Comparison of ENCODE assay signal across 17 cellular contexts in the genomic region with DNA sequence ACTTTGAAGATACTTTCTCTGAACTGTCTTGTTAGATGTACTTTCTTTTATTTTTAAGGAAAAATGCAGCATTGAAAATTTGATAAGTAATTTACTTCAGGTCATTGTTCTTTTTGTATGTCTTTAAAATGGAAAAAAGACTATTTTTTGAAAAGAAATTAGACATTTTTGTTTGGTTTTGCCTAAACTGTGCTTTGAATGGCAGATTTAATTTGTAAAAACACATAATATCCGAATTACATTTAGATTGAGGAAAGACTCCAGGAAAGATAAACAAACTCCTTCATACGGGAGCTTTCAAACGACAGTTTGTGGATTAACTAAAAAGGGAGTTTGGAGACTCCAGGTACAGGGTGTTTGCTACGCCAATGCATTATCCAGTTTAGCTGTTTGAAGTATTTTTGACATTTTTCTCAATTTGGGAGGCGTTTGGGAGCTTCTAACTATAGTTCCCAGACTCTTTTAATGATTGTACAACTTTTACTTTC. TPM values are rescaled to one million over a fixed set of nuclear protein-coding genes. Genes with fewer than 3 reads are reported as not detected.
DNase-seq lines count a peak whose midpoint lies in the region; ATAC-seq and TF ChIP-seq lines count a peak whose summit lies in the region.
"Had no signal": no experiment of that assay in that cellular context is flagged by ENCODE, and none has a peak within 500 bp of the region (broad histone marks: within the 10 kb centered on the region; RNA-seq: fewer than 3 reads in every experiment).

No MANE protein-coding gene starts in this region.

- no peak overlapping the region for H3K27ac ChIP-seq in GM23248
- peak overlapping the region; percentile 59 for H3K27ac ChIP-seq in brain microvascular endothelial cell
- peak overlapping the region; percentile 56 for H3K27ac ChIP-seq in muscle layer of duodenum (ENCODE audit: low read length)
- peak overlapping the region; percentile 26 for H3K27ac ChIP-seq in subcutaneous abdominal adipose tissue (ENCODE audit: low read depth, low read length)
- no peak overlapping the region for H3K27ac ChIP-seq in CD4-positive, alpha-beta T cell (ENCODE audit: low read depth, low read length)
- no peak overlapping the region for H3K27ac ChIP-seq in colonic mucosa

- H3K4me3 ChIP-seq in GM23248 (peak overlapping the region; percentile 17; the same call in 1 of the 2 replicates), brain microvascular endothelial cell (ENCODE audit: low read depth, low read length) (no peak overlapping the region), muscle layer of duodenum (ENCODE audit: low read depth in 1 of 2, low read length in 2 of 2) (no peak overlapping the region), subcutaneous abdominal adipose tissue (ENCODE audit: low read depth in 1 of 5, low read length in 5 of 5) (peak overlapping the region in 1 of 5 donors; percentile 5), lower leg skin (ENCODE audit: low read depth, poor library complexity, severe bottlenecking) (no peak overlapping the region), colonic mucosa (no peak overlapping the region)

- H3K4me1 Mint-ChIP-seq in CD4-positive, alpha-beta T cell (ENCODE audit: low read depth) = no peaks in the 10 kb centered on the region
- H3K4me1 Mint-ChIP-seq: activated naive CD4-positive, alpha-beta T cell treated with anti-CD3 and anti-CD28 coated beads, Interleukin-2, amount 50 U/mL, for 24 hours; B cell; stimulated activated memory B cell treated with anti-CD40 and anti-IgM and Interleukin-4, amounts not matched to agents 10 μg/mL and 1 μg/mL and 100 μg/mL, for 72 hours had no signal

- CTCF ChIA-PET in CD4-positive, alpha-beta T cell (lab: Charles Lee) = interaction anchor here (1.7 kb wide), 1 partner anchor 15 kb away, joined by 4 read pairs; no protein-coding TSS in a partner anchor

- H3K36me3 ChIP-seq in GM23248 (ENCODE audit: low read depth) (no peaks in the 10 kb centered on the region), brain microvascular endothelial cell (replicated peaks) (no peaks in the 10 kb centered on the region), muscle layer of duodenum (ENCODE audit: control insufficient read depth in 1 of 2, insufficient read depth in 2 of 2, low read length in 2 of 2) (no peaks in the 10 kb centered on the region), subcutaneous abdominal adipose tissue (ENCODE audit: control insufficient read depth in 5 of 5, insufficient read depth in 5 of 5, low read length in 5 of 5) (peaks cover 0 to 3% (median 0%) of the 10 kb centered on the region in 5 donors), colonic mucosa (no peaks in the 10 kb centered on the region)

- DNase-seq in GM23248 (no peak), brain microvascular endothelial cell (no peak), AG08395 (ENCODE audit: low spot score) (no peak), lower leg skin (ENCODE audit: low spot score in 2 of 2) (no peak), colonic mucosa (no peak)
- no peak for DNase-seq in CD4-positive, alpha-beta T cell
- DNase-seq: activated T-cell treated with anti-CD3 and anti-CD28 coated beads, Interleukin-2, amount 50 U/mL, for 1 hour; DMS153; effector memory CD8-positive, alpha-beta T cell; NCI-H1694 treated with DMSO at 0.1 percent for 48 hours; NCI-H446; SIG-M5 had no signal

- WGBS in GM23248 (ENCODE audit: low coverage in 1 of 2, low lambda C conversion rate in 2 of 2, missing lambda C conversion rate in 2 of 2), 2 experiments = 70 to 72% methylated on average over 5 of the region's 5 CpGs
- 30 to 50% methylated on average over 5 of the region's 5 CpGs for WGBS in lower leg skin, 2 donors

- H3K9me3 ChIP-seq in GM23248 (ENCODE audit: low read depth) = no peaks in the 10 kb centered on the region
- H3K9me3 ChIP-seq in muscle layer of duodenum (ENCODE audit: control insufficient read depth in 1 of 2, low read length in 2 of 2) = no peaks in the 10 kb centered on the region
- H3K9me3 ChIP-seq in subcutaneous abdominal adipose tissue (ENCODE audit: control insufficient read depth in 5 of 5, low read length in 5 of 5) = peaks cover 0 to 2% (median 0%) of the 10 kb centered on the region in 5 donors
- H3K9me3 ChIP-seq in CD4-positive, alpha-beta T cell (ENCODE audit: control insufficient read depth, low read length) = no peaks in the 10 kb centered on the region
- no peaks in the 10 kb centered on the region for H3K9me3 ChIP-seq in colonic mucosa

- H3K4me1 ChIP-seq in GM23248 (ENCODE audit: insufficient read depth) = peaks cover 34% of the 10 kb centered on the region
- H3K4me1 ChIP-seq in muscle layer of duodenum (ENCODE audit: control insufficient read depth in 1 of 2, insufficient read depth in 2 of 2, low read length in 2 of 2) = peaks cover 4 to 21% of the 10 kb centered on the region in 2 donors
- peaks cover 0 to 41% (median 38%) of the 10 kb centered on the region in 5 donors for H3K4me1 ChIP-seq in subcutaneous abdominal adipose tissue (ENCODE audit: control insufficient read depth in 5 of 5, insufficient read depth in 5 of 5, low read length in 5 of 5)
- peaks cover 8% of the 10 kb centered on the region for H3K4me1 ChIP-seq in colonic mucosa

- H3F3A ChIP-seq in GM23248 (ENCODE audit: insufficient read depth) = peaks cover 16% of the 10 kb centered on the region

- peak overlapping the region; percentile 63 for H2AFZ ChIP-seq in GM23248

- peak overlapping the region; percentile 56 for H3K4me2 ChIP-seq in GM23248 (ENCODE audit: unreplicated experiment)

- POLR2A ChIA-PET in CD4-positive, alpha-beta T cell (lab: Charles Lee) = no interaction called here

- no peak for ATAC-seq in CD4-positive, alpha-beta T cell (ENCODE audit: poor library complexity)
- ATAC-seq: effector memory CD8-positive, alpha-beta T cell; stimulated activated memory B cell treated with anti-CD40 and anti-IgM and Interleukin-4, amounts not matched to agents 10 μg/mL and 1 μg/mL and 100 μg/mL, for 72 hours had no signal

- intact Hi-C loops in CD4-positive, alpha-beta T cell (cut with DNase I, micrococcal nuclease) = no loop called here
- intact Hi-C loops in lower leg skin (cut with DNase I; ENCODE audit: low total_unique reads) (no loop called here), colonic mucosa (cut with DNase I) (no loop called here)

- no peaks in the 10 kb centered on the region for H4K20me1 ChIP-seq in GM23248 (ENCODE audit: insufficient read depth)

- no peaks in the 10 kb centered on the region for H3K9me3 Mint-ChIP-seq in CD4-positive, alpha-beta T cell
- H3K9me3 Mint-ChIP-seq: activated naive CD4-positive, alpha-beta T cell treated with anti-CD3 and anti-CD28 coated beads, Interleukin-2, amount 50 U/mL, for 24 hours; effector memory CD8-positive, alpha-beta T cell had no signal

- no peak overlapping the region for H3K27ac Mint-ChIP-seq in CD4-positive, alpha-beta T cell
- H3K27ac Mint-ChIP-seq: B cell; effector memory CD8-positive, alpha-beta T cell; stimulated activated memory B cell treated with anti-CD40 and anti-IgM and Interleukin-4, amounts not matched to agents 10 μg/mL and 1 μg/mL and 100 μg/mL, for 72 hours had no signal

- in situ Hi-C loops in GM23248 (cut with MboI) (no loop called here), brain microvascular endothelial cell (cut with HindIII; ENCODE audit: low pct_ligation_motif_present, low sequenced_read_pairs) (no loop called here)

- no peaks in the 10 kb centered on the region for H3K9me2 ChIP-seq in GM23248 (ENCODE audit: insufficient read depth)

- H3K4me3 Mint-ChIP-seq in CD4-positive, alpha-beta T cell = no peak overlapping the region
- H3K4me3 Mint-ChIP-seq: activated naive CD4-positive, alpha-beta T cell treated with anti-CD3 and anti-CD28 coated beads, Interleukin-2, amount 50 U/mL, for 24 hours; B cell; effector memory CD8-positive, alpha-beta T cell; stimulated activated memory B cell treated with anti-CD40 and anti-IgM and Interleukin-4, amounts not matched to agents 10 μg/mL and 1 μg/mL and 100 μg/mL, for 72 hours had no signal

- peaks cover 28% of the 10 kb centered on the region for H3K27me3 Mint-ChIP-seq in CD4-positive, alpha-beta T cell

- no peak for TF ChIP-seq CTCF in brain microvascular endothelial cell (IDR thresholded peaks at IDR 0.05; ENCODE audit: low read depth, low read length, missing control alignments)
- TF ChIP-seq CTCF in CD4-positive, alpha-beta T cell (IDR thresholded peaks at IDR 0.05) = no peak
- TF ChIP-seq CTCF in lower leg skin (IDR thresholded peaks at IDR 0.05) = no peak
- TF ChIP-seq CTCF in colonic mucosa (IDR thresholded peaks at IDR 0.05) = no peak

- no peaks in the 10 kb centered on the region for H3K27me3 ChIP-seq in GM23248 (replicated peaks; ENCODE audit: insufficient read depth)
- H3K27me3 ChIP-seq in brain microvascular endothelial cell (replicated peaks) = no peaks in the 10 kb centered on the region
- no peaks in the 10 kb centered on the region for H3K27me3 ChIP-seq in muscle layer of duodenum (ENCODE audit: low read depth, low read length)
- H3K27me3 ChIP-seq in subcutaneous abdominal adipose tissue (ENCODE audit: control insufficient read depth in 5 of 5, insufficient read depth in 4 of 5, low read length in 5 of 5) = no peaks in the 10 kb centered on the region
- no peaks in the 10 kb centered on the region for H3K27me3 ChIP-seq in CD4-positive, alpha-beta T cell (ENCODE audit: control insufficient read depth, insufficient read depth, low read length)
- no peaks in the 10 kb centered on the region for H3K27me3 ChIP-seq in colonic mucosa

- H3K79me2 ChIP-seq in GM23248 (ENCODE audit: insufficient read depth) = no peaks in the 10 kb centered on the region

- H3K36me3 Mint-ChIP-seq in CD4-positive, alpha-beta T cell (ENCODE audit: low read depth) = no peaks in the 10 kb centered on the region
- H3K36me3 Mint-ChIP-seq: activated naive CD4-positive, alpha-beta T cell treated with anti-CD3 and anti-CD28 coated beads, Interleukin-2, amount 50 U/mL, for 24 hours; stimulated activated memory B cell treated with anti-CD40 and anti-IgM and Interleukin-4, amounts not matched to agents 10 μg/mL and 1 μg/mL and 100 μg/mL, for 72 hours had no signal

- H3K9ac ChIP-seq in GM23248 (no peak overlapping the region), subcutaneous abdominal adipose tissue (ENCODE audit: low read length in 5 of 5) (no peak overlapping the region), colonic mucosa (ENCODE audit: low read depth in 2 of 2, low read length in 2 of 2) (no peak overlapping the region)

- no peak for TF ChIP-seq POLR2A in lower leg skin (IDR thresholded peaks at IDR 0.05)

RNA-seq across cellular contexts. Expression of gene CPED1, which starts 36.1 kb away (rescaled TPM):
- 20.2 and 23.0 TPM in 2 replicates for total RNA-seq in GM23248 (2014; rRNA removed; shearing (Covaris generic))
- polyA plus RNA-seq in GM23248 (2016; fragmentation: Nextera tagmentation; extraction: Ambion mirVana) = 12.4 and 13.5 TPM in 2 replicates
- total RNA-seq in CD4-positive, alpha-beta T cell = under 1 TPM; 0.08 to 0.19 TPM
- 1 to 10 TPM; 1.9 to 4.4 (median 3.7) TPM for total RNA-seq in lower leg skin
- 10 to 100 TPM in 1 of 2 donors, 1 to 10 TPM in 1; 4.0 to 15.9 TPM for total RNA-seq in colonic mucosa

Comparison
In these comparisons a context has a peak if more than half of its experiments do, and no peak if none do; other contexts are left out.
1. H3K27ac ChIP-seq: peak in brain microvascular endothelial cell (single experiment), muscle layer of duodenum (single experiment) and subcutaneous abdominal adipose tissue (single experiment); none in GM23248 (single experiment), CD4-positive, alpha-beta T cell (single experiment) and colonic mucosa (single experiment).